In genomic region chr1:225750420-225750819, GRCh38 we compare ENCODE assay signal across 25 cellular contexts.
"Had no signal": no experiment of that assay in that cellular context is flagged by ENCODE, and none has a peak within 500 bp of the region (broad histone marks: within the 10 kb centered on the region; RNA-seq: fewer than 3 reads in every experiment).

No MANE protein-coding gene starts in this region.

- H3K27me3 ChIP-seq: stomach, suprapubic skin, tibial nerve had no signal

- FAIRE-seq: endometrium, kidney, urothelium cell line had no signal

- H3K9me3 ChIP-seq: lower lobe of right lung, stomach, suprapubic skin, tibial nerve had no signal

- H3K27ac ChIP-seq: lower lobe of right lung, neural progenitor cell, skin epidermis, stomach, suprapubic skin, VCaP had no signal

- DNase-seq: activated CD4-positive, alpha-beta T cell treated with anti-CD3 and anti-CD28 coated beads for 1 hour; activated CD4-positive, alpha-beta T cell treated with anti-CD3 and anti-CD28 coated beads, Interleukin-2, amount 50 U/mL, for 4 hours; activated CD8-positive, alpha-beta memory T cell treated with anti-CD3 and anti-CD28 coated beads for 24 hours; activated CD8-positive, alpha-beta memory T cell treated with anti-CD3 and anti-CD28 coated beads, Interleukin-2, amount 50 U/mL, for 4 hours; activated T-cell treated with anti-CD3 and anti-CD28 coated beads, Interleukin-2, amount 50 U/mL, for 24 hours; aorta; caudate nucleus; effector CD4-positive, alpha-beta T cell; erythroblast; foreskin fibroblast; kidney; lower lobe of right lung; naive thymus-derived CD4-positive, alpha-beta T cell; stimulated activated CD4-positive, alpha-beta T cell treated with anti-CD3 and anti-CD28 coated beads, Interleukin-2, amount 100 ng/mL, for 24 hours; stomach had no signal

- H3K4me2 ChIP-seq: neural progenitor cell had no signal

- H2AFZ ChIP-seq: neural progenitor cell had no signal

- ATAC-seq: activated naive CD4-positive, alpha-beta T cell treated with anti-CD3 and anti-CD28 coated beads, Interleukin-2, amount 50 U/mL, for 72 hours; activated T-helper 17 cell treated with anti-CD3 and anti-CD28 coated beads, Interleukin-2, amount 50 U/mL, for 72 hours; lower lobe of right lung; naive thymus-derived CD4-positive, alpha-beta T cell; stimulated activated memory B cell treated with anti-CD40 and anti-IgM and Interleukin-4, amounts not matched to agents 10 μg/mL and 1 μg/mL and 100 μg/mL, for 72 hours had no signal

- H3K36me3 ChIP-seq: lower lobe of right lung, neural progenitor cell, stomach, suprapubic skin, tibial nerve had no signal

- H3K4me3 ChIP-seq: lower lobe of right lung, neural progenitor cell, skin epidermis, stomach, suprapubic skin, tibial nerve had no signal

- H3K9ac ChIP-seq: neural progenitor cell had no signal
